8 cellular contexts compared by ENCODE assay signal in genomic region chr3:182182531-182182968, GRCh38.
DNase-seq lines count a peak whose midpoint lies in the region; ATAC-seq and TF ChIP-seq lines count a peak whose summit lies in the region.

No MANE protein-coding gene starts in this region.

- DNase-seq in DMS53 treated with DMSO at 0.1 percent for 48 hours (lab: John Stamatoyannopoulos, UW; ENCODE audit: unreplicated experiment) (peak; percentile 48), NCI-H146 (lab: John Stamatoyannopoulos, UW) (peak; percentile 83), astrocyte of the spinal cord (ENCODE audit: low read depth, low spot score) (peak; percentile 51), iPS-NIHi7 (ENCODE audit: extremely low spot score) (no peak), Ammon's horn (ENCODE audit: low spot score) (no peak), D341Med (ENCODE audit: low spot score) (no peak)
- DNase-seq in activated effector memory CD4-positive, alpha-beta T cell treated with anti-CD3 and anti-CD28 coated beads, Interleukin-2, amount 50 U/mL, for 16 hours = no peak

- TF ChIP-seq CTCF in astrocyte of the spinal cord (IDR thresholded peaks at IDR 0.05; ENCODE audit: low read depth, low read length) = no peak

- peak; percentile 68 for ATAC-seq in GM21576 (IDR thresholded peaks at IDR 0.05; ENCODE audit: unreplicated experiment)

- H3K4me3 ChIP-seq in astrocyte of the spinal cord (ENCODE audit: low read depth, low read length) = no peak overlapping the region

- in situ Hi-C loops in astrocyte of the spinal cord (cut with HindIII; ENCODE audit: low sequenced_read_pairs) = no loop called here

Comparison
In these comparisons a context has a peak if more than half of its experiments do, and no peak if none do; other contexts are left out.
1. DNase-seq: peak in DMS53 treated with DMSO at 0.1 percent for 48 hours (single experiment), NCI-H146 (single experiment) and astrocyte of the spinal cord (single experiment); none in iPS-NIHi7 (single experiment), Ammon's horn (single experiment), D341Med (single experiment) and activated effector memory CD4-positive, alpha-beta T cell treated with anti-CD3 and anti-CD28 coated beads, Interleukin-2, amount 50 U/mL, for 16 hours (single experiment).